Comparison of ENCODE assay signal across 6 cellular contexts in the genomic region with DNA sequence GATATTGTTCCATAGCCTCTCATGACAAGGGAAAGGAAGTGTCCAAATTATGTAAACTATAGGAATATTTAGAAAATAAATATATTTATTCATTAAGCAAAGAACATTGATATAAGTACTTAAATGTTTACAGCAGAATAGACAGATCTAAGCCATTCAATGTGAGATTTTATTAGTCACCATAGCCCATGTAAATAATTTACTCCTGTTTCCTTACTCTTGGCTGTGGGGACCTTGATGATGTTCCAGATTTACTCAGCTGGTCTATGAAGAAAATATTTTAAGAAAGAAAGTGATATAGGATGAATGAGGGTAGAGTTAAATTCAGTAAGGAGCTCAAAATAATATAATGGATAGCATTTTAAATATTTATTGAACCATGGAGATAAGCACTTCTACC.
"Had no signal": no experiment of that assay in that cellular context is flagged by ENCODE, and none has a peak within 500 bp of the region (broad histone marks: within the 10 kb centered on the region; RNA-seq: fewer than 3 reads in every experiment).

No MANE protein-coding gene starts in this region.

- ATAC-seq: GM23338, HepG2 had no signal

- H3K27ac ChIP-seq: HL-60 had no signal

- DNase-seq: H9, HCEC 1CT, KBM-7 had no signal

- H3K4me3 ChIP-seq: GM23338 had no signal
